11 cellular contexts compared by ENCODE assay signal in the genomic region with DNA sequence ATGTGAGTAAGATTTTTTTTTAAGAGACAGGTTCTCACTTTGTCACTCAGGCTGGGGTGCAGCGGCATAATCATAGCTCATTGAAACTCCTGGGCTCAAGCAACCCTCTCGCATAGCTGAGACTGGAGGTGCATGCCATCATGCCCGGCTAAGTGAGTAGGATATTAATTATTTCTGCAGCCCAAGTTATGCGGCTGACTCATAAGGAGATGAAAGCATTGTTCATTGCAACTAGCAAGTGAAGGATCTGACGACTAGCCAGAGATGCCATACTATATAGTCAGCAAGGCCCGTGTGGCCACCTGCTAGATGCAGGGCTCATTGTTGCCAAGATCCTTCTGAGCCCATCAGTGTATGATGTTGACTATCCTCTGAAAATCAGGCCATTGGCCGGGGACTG. TPM values are rescaled to one million over a fixed set of nuclear protein-coding genes. Genes with fewer than 3 reads are reported as not detected.
A peak's percentile ranks its signal among the peaks of the same experiment; 100 is the strongest.
DNase-seq lines count a peak whose midpoint lies in the region; ATAC-seq, FAIRE-seq and TF ChIP-seq lines count a peak whose summit lies in the region.
"Had no signal": no experiment of that assay in that cellular context is flagged by ENCODE, and none has a peak within 500 bp of the region (broad histone marks: within the 10 kb centered on the region; RNA-seq: fewer than 3 reads in every experiment).

No MANE protein-coding gene starts in this region.

- H3K4me3 ChIP-seq in fibroblast of the aortic adventitia (ENCODE audit: low read depth, low read length) (no peak overlapping the region), skeletal muscle cell (ENCODE audit: low read depth, low read length) (no peak overlapping the region)
- H3K4me3 ChIP-seq: ascending aorta had no signal

- TF ChIP-seq CTCF in fibroblast of the aortic adventitia (IDR thresholded peaks at IDR 0.05; ENCODE audit: insufficient read depth, low read length) (no peak), GM10266 (IDR thresholded peaks at IDR 0.05; ENCODE audit: control insufficient read depth, insufficient read depth, low read depth, missing control alignments) (no peak)

- peak; percentile 70 for DNase-seq in H54 (ENCODE audit: insufficient read length, low spot score)
- DNase-seq in fibroblast of the aortic adventitia (ENCODE audit: low read depth) = peak; percentile 87
- DNase-seq in skeletal muscle cell (ENCODE audit: low read depth) = peak; percentile 76
- DNase-seq in GM10266 (ENCODE audit: extremely low spot score) = no peak
- no peak for DNase-seq in HuH-7.5 (ENCODE audit: low spot score)
- DNase-seq in pons (ENCODE audit: low spot score) = no peak
- DNase-seq in T-helper 2 cell = no peak
- DNase-seq: activated CD8-positive, alpha-beta memory T cell treated with anti-CD3 and anti-CD28 coated beads, Interleukin-2, amount 10 ng/mL, durations not matched to agents 7 days and 5 days; NCI-H774 had no signal

- peak; percentile 100 for FAIRE-seq in H54 (lab: Jason Lieb, UNC)

- TF ChIP-seq POLR2A in H54 (IDR thresholded peaks at IDR 0.05; ENCODE audit: low read depth, low read length) = no peak

- ATAC-seq in SK-N-SH treated with all-trans-retinoic acid at 6 μM for 48 hours = peak; percentile 98
- ATAC-seq: activated CD8-positive, alpha-beta memory T cell treated with anti-CD3 and anti-CD28 coated beads, Interleukin-2, amount 10 ng/mL, durations not matched to agents 7 days and 5 days had no signal

TF ChIP-seq in SK-N-SH treated with all-trans-retinoic acid at 6 μM for 48 hours, 23 proteins besides CTCF, POLR2A, EP300 and RAD21:
- peak; percentile 59 for TF ChIP-seq ISL1 (CRISPR knock-in tag; IDR thresholded peaks at IDR 0.05)
- TF ChIP-seq PPARA (CRISPR knock-in tag; IDR thresholded peaks at IDR 0.05; ENCODE audit: borderline replicate concordance) = no peak

RNA-seq across cellular contexts. Expression of gene ABCC4, which starts 45.2 kb away (rescaled TPM):
- total RNA-seq in fibroblast of the aortic adventitia (ENCODE audit: low replicate concordance) = 20.4 and 21.4 TPM in 2 replicates

Comparison
In these comparisons a context has a peak if more than half of its experiments do, and no peak if none do; other contexts are left out.
1. DNase-seq: peak in H54 (single experiment), fibroblast of the aortic adventitia (single experiment) and skeletal muscle cell (single experiment); none in GM10266 (single experiment), HuH-7.5 (single experiment), pons (single experiment) and T-helper 2 cell (0 of 5).